ENCODE assay signal across 3 cellular contexts in the genomic region with DNA sequence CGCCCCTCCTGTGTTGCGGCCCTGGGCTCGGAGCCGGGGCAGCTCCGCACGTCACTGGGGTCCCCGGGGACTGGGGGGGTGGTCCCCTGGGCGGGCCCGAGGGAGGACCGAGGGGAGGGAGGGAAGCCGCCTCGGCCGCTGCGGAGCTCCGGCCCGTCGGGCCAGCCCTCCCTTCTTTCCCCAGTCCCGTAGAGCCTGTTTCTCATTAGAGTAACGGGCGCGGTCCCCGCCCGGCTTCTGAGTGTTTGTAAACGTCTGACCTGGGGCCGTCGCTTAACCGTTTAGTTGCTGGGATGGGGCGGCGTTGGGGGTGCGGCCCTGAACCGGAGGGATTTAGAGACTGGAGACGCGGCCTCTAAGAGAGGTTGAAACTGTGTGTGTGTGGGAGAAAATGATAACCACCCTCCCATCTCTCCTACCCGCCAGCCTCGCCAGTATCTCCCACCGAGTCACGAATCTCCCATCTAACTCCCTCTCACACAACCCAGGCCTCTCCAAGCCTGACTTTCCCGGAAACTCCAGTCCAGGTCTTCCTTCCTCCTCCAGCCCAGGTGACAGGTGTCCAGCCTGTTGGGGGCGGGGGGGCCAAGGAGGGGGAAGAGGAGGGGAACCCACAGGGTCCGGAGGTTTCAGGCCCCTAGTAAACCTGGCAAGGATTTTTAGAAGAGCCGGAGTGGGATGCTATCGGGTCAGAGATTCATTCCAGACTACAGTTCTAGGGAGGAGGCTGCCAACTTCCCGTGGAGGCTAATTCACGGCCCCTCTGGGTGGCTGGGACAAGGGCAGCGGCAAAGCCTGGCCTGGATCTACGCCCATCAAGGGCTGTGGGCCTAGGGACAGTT.
A peak's percentile ranks its signal among the peaks of the same experiment; 100 is the strongest.
TF ChIP-seq lines count a peak whose summit lies in the region.

No MANE protein-coding gene starts in this region.

TF ChIP-seq in HCT116, 20 proteins besides CTCF, POLR2A, EP300 and RAD21 (continues in another document):
- TF ChIP-seq SIN3A (IDR thresholded peaks at IDR 0.05; ENCODE audit: low read depth) = peak; percentile 29; the same call in 1 of the 2 replicates
- no peak for TF ChIP-seq EGR1 (IDR thresholded peaks at IDR 0.05; ENCODE audit: low read depth)
- TF ChIP-seq CEBPB (IDR thresholded peaks at IDR 0.05; ENCODE audit: low read depth) = no peak
- TF ChIP-seq, protein P1, sequence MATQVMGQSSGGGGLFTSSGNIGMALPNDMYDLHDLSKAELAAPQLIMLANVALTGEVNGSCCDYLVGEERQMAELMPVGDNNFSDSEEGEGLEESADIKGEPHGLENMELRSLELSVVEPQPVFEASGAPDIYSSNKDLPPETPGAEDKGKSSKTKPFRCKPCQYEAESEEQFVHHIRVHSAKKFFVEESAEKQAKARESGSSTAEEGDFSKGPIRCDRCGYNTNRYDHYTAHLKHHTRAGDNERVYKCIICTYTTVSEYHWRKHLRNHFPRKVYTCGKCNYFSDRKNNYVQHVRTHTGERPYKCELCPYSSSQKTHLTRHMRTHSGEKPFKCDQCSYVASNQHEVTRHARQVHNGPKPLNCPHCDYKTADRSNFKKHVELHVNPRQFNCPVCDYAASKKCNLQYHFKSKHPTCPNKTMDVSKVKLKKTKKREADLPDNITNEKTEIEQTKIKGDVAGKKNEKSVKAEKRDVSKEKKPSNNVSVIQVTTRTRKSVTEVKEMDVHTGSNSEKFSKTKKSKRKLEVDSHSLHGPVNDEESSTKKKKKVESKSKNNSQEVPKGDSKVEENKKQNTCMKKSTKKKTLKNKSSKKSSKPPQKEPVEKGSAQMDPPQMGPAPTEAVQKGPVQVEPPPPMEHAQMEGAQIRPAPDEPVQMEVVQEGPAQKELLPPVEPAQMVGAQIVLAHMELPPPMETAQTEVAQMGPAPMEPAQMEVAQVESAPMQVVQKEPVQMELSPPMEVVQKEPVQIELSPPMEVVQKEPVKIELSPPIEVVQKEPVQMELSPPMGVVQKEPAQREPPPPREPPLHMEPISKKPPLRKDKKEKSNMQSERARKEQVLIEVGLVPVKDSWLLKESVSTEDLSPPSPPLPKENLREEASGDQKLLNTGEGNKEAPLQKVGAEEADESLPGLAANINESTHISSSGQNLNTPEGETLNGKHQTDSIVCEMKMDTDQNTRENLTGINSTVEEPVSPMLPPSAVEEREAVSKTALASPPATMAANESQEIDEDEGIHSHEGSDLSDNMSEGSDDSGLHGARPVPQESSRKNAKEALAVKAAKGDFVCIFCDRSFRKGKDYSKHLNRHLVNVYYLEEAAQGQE (IDR thresholded peaks at IDR 0.05; ENCODE audit: low read depth) = no peak
- no peak for TF ChIP-seq ZNF274 (IDR thresholded peaks at IDR 0.05; ENCODE audit: low read depth, low read length)
- TF ChIP-seq POLR2AphosphoS5 (IDR thresholded peaks at IDR 0.05; ENCODE audit: low read depth, low read length) = peak; percentile 62
- peak; percentile 68 for TF ChIP-seq TCF7L2 (IDR thresholded peaks at IDR 0.05; ENCODE audit: borderline replicate concordance, extremely low read depth, insufficient read depth, insufficient read length)
- peak; percentile 51 for TF ChIP-seq JUND (IDR thresholded peaks at IDR 0.05)
- TF ChIP-seq EZH2 (IDR thresholded peaks at IDR 0.05) = no peak
- TF ChIP-seq YY1 (IDR thresholded peaks at IDR 0.05; ENCODE audit: extremely low read depth, insufficient replicate concordance, low read depth, low read length) = peak; percentile 50
- TF ChIP-seq ELF1 (IDR thresholded peaks at IDR 0.05; ENCODE audit: borderline replicate concordance, low read depth) = no peak
- TF ChIP-seq ZFX (IDR thresholded peaks at IDR 0.05) = peak; percentile 68
- no peak for TF ChIP-seq FOSL1 (IDR thresholded peaks at IDR 0.05; ENCODE audit: low read depth)
- peak; percentile 94 for TF ChIP-seq SP1 (IDR thresholded peaks at IDR 0.05; ENCODE audit: low read depth)
- TF ChIP-seq CBX3 (IDR thresholded peaks at IDR 0.05; ENCODE audit: low read depth) = no peak
- TF ChIP-seq, protein P2, sequence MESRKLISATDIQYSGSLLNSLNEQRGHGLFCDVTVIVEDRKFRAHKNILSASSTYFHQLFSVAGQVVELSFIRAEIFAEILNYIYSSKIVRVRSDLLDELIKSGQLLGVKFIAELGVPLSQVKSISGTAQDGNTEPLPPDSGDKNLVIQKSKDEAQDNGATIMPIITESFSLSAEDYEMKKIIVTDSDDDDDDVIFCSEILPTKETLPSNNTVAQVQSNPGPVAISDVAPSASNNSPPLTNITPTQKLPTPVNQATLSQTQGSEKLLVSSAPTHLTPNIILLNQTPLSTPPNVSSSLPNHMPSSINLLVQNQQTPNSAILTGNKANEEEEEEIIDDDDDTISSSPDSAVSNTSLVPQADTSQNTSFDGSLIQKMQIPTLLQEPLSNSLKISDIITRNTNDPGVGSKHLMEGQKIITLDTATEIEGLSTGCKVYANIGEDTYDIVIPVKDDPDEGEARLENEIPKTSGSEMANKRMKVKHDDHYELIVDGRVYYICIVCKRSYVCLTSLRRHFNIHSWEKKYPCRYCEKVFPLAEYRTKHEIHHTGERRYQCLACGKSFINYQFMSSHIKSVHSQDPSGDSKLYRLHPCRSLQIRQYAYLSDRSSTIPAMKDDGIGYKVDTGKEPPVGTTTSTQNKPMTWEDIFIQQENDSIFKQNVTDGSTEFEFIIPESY (IDR thresholded peaks at IDR 0.05; ENCODE audit: extremely low read depth, insufficient replicate concordance, low read length) = peak; percentile 9

TF ChIP-seq in SK-N-SH treated with all-trans-retinoic acid at 6 μM for 48 hours, 23 proteins besides CTCF, POLR2A, EP300 and RAD21:
- TF ChIP-seq TOX (CRISPR knock-in tag; IDR thresholded peaks at IDR 0.05; ENCODE audit: borderline replicate concordance) (no peak), TCF4 (CRISPR knock-in tag; IDR thresholded peaks at IDR 0.05; ENCODE audit: borderline replicate concordance) (peak; percentile 61; the same call in 1 of the 2 replicates)
- TF ChIP-seq, protein P3, sequence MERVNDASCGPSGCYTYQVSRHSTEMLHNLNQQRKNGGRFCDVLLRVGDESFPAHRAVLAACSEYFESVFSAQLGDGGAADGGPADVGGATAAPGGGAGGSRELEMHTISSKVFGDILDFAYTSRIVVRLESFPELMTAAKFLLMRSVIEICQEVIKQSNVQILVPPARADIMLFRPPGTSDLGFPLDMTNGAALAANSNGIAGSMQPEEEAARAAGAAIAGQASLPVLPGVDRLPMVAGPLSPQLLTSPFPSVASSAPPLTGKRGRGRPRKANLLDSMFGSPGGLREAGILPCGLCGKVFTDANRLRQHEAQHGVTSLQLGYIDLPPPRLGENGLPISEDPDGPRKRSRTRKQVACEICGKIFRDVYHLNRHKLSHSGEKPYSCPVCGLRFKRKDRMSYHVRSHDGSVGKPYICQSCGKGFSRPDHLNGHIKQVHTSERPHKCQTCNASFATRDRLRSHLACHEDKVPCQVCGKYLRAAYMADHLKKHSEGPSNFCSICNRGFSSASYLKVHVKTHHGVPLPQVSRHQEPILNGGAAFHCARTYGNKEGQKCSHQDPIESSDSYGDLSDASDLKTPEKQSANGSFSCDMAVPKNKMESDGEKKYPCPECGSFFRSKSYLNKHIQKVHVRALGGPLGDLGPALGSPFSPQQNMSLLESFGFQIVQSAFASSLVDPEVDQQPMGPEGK (CRISPR knock-in tag; IDR thresholded peaks at IDR 0.05; ENCODE audit: borderline replicate concordance) = peak; percentile 47; the same call in 1 of the 2 replicates

TF ChIP-seq in HepG2, 621 proteins besides CTCF, POLR2A, EP300 and RAD21 (continues in another document):
- TF ChIP-seq, protein P4, sequence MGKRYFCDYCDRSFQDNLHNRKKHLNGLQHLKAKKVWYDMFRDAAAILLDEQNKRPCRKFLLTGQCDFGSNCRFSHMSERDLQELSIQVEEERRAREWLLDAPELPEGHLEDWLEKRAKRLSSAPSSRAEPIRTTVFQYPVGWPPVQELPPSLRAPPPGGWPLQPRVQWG (CRISPR knock-in tag; IDR thresholded peaks at IDR 0.05; ENCODE audit: borderline replicate concordance, low read depth) = no peak
- TF ChIP-seq PCBP1 (IDR thresholded peaks at IDR 0.05; ENCODE audit: borderline replicate concordance, low read depth, low read length) = no peak
- TF ChIP-seq ZNF333 (CRISPR knock-in tag; IDR thresholded peaks at IDR 0.05; ENCODE audit: borderline replicate concordance) = peak; percentile 70; the same call in 1 of the 2 replicates
- TF ChIP-seq, protein P5, sequence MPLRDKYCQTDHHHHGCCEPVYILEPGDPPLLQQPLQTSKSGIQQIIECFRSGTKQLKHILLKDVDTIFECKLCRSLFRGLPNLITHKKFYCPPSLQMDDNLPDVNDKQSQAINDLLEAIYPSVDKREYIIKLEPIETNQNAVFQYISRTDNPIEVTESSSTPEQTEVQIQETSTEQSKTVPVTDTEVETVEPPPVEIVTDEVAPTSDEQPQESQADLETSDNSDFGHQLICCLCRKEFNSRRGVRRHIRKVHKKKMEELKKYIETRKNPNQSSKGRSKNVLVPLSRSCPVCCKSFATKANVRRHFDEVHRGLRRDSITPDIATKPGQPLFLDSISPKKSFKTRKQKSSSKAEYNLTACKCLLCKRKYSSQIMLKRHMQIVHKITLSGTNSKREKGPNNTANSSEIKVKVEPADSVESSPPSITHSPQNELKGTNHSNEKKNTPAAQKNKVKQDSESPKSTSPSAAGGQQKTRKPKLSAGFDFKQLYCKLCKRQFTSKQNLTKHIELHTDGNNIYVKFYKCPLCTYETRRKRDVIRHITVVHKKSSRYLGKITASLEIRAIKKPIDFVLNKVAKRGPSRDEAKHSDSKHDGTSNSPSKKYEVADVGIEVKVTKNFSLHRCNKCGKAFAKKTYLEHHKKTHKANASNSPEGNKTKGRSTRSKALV (CRISPR knock-in tag; IDR thresholded peaks at IDR 0.05) = 0 out of 2 replicates have a peak, but pooled peaks have one; percentile 37
- TF ChIP-seq PHF8 (CRISPR knock-in tag; IDR thresholded peaks at IDR 0.05) = peak; percentile 60
- 0 out of 2 replicates have a peak, but pooled peaks have one; percentile 67 for TF ChIP-seq ZNF543 (CRISPR knock-in tag; IDR thresholded peaks at IDR 0.05)
- TF ChIP-seq FOXM1 (CRISPR knock-in tag; IDR thresholded peaks at IDR 0.05) = no peak
- peak; percentile 22 for TF ChIP-seq HOXA5 (CRISPR knock-in tag; IDR thresholded peaks at IDR 0.05)
- peak; percentile 64; the same call in 1 of the 2 replicates for TF ChIP-seq ZNF839 (CRISPR knock-in tag; IDR thresholded peaks at IDR 0.05; ENCODE audit: borderline replicate concordance)
- TF ChIP-seq ZNF546 (CRISPR knock-in tag; conservative IDR thresholded peaks at IDR 0.05) = 0 out of 2 replicates have a peak, but pooled peaks have one; percentile 5
- TF ChIP-seq ZNF550 (CRISPR knock-in tag; IDR thresholded peaks at IDR 0.05; ENCODE audit: borderline replicate concordance) = peak; percentile 97
- TF ChIP-seq, protein P6, sequence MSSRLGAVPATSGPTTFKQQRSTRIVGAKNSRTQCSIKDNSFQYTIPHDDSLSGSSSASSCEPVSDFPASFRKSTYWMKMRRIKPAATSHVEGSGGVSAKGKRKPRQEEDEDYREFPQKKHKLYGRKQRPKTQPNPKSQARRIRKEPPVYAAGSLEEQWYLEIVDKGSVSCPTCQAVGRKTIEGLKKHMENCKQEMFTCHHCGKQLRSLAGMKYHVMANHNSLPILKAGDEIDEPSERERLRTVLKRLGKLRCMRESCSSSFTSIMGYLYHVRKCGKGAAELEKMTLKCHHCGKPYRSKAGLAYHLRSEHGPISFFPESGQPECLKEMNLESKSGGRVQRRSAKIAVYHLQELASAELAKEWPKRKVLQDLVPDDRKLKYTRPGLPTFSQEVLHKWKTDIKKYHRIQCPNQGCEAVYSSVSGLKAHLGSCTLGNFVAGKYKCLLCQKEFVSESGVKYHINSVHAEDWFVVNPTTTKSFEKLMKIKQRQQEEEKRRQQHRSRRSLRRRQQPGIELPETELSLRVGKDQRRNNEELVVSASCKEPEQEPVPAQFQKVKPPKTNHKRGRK (CRISPR knock-in tag; IDR thresholded peaks at IDR 0.05) = peak; percentile 47; the same call in 1 of the 2 replicates
- no peak for TF ChIP-seq ZNF878 (CRISPR knock-in tag; IDR thresholded peaks at IDR 0.05)
- TF ChIP-seq, protein P7, sequence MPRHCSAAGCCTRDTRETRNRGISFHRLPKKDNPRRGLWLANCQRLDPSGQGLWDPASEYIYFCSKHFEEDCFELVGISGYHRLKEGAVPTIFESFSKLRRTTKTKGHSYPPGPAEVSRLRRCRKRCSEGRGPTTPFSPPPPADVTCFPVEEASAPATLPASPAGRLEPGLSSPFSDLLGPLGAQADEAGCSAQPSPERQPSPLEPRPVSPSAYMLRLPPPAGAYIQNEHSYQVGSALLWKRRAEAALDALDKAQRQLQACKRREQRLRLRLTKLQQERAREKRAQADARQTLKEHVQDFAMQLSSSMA (CRISPR knock-in tag; IDR thresholded peaks at IDR 0.05) = peak; percentile 36; the same call in 1 of the 2 replicates
- TF ChIP-seq ZNF775 (CRISPR knock-in tag; IDR thresholded peaks at IDR 0.05; ENCODE audit: borderline replicate concordance) = peak; percentile 48; the same call in 1 of the 2 replicates
- TF ChIP-seq TSC22D2 (CRISPR knock-in tag; IDR thresholded peaks at IDR 0.05; ENCODE audit: borderline replicate concordance) = no peak
- TF ChIP-seq, protein P8, sequence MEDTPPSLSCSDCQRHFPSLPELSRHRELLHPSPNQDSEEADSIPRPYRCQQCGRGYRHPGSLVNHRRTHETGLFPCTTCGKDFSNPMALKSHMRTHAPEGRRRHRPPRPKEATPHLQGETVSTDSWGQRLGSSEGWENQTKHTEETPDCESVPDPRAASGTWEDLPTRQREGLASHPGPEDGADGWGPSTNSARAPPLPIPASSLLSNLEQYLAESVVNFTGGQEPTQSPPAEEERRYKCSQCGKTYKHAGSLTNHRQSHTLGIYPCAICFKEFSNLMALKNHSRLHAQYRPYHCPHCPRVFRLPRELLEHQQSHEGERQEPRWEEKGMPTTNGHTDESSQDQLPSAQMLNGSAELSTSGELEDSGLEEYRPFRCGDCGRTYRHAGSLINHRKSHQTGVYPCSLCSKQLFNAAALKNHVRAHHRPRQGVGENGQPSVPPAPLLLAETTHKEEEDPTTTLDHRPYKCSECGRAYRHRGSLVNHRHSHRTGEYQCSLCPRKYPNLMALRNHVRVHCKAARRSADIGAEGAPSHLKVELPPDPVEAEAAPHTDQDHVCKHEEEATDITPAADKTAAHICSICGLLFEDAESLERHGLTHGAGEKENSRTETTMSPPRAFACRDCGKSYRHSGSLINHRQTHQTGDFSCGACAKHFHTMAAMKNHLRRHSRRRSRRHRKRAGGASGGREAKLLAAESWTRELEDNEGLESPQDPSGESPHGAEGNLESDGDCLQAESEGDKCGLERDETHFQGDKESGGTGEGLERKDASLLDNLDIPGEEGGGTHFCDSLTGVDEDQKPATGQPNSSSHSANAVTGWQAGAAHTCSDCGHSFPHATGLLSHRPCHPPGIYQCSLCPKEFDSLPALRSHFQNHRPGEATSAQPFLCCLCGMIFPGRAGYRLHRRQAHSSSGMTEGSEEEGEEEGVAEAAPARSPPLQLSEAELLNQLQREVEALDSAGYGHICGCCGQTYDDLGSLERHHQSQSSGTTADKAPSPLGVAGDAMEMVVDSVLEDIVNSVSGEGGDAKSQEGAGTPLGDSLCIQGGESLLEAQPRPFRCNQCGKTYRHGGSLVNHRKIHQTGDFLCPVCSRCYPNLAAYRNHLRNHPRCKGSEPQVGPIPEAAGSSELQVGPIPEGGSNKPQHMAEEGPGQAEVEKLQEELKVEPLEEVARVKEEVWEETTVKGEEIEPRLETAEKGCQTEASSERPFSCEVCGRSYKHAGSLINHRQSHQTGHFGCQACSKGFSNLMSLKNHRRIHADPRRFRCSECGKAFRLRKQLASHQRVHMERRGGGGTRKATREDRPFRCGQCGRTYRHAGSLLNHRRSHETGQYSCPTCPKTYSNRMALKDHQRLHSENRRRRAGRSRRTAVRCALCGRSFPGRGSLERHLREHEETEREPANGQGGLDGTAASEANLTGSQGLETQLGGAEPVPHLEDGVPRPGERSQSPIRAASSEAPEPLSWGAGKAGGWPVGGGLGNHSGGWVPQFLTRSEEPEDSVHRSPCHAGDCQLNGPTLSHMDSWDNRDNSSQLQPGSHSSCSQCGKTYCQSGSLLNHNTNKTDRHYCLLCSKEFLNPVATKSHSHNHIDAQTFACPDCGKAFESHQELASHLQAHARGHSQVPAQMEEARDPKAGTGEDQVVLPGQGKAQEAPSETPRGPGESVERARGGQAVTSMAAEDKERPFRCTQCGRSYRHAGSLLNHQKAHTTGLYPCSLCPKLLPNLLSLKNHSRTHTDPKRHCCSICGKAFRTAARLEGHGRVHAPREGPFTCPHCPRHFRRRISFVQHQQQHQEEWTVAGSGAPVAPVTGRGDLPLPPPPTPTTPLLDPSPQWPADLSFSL (CRISPR knock-in tag; IDR thresholded peaks at IDR 0.05) = no peak
- no peak for TF ChIP-seq ZNF382 (CRISPR knock-in tag; IDR thresholded peaks at IDR 0.05; ENCODE audit: borderline replicate concordance)
- no peak for TF ChIP-seq RARG (CRISPR knock-in tag; IDR thresholded peaks at IDR 0.05; ENCODE audit: low read depth)
